In the genomic region with DNA sequence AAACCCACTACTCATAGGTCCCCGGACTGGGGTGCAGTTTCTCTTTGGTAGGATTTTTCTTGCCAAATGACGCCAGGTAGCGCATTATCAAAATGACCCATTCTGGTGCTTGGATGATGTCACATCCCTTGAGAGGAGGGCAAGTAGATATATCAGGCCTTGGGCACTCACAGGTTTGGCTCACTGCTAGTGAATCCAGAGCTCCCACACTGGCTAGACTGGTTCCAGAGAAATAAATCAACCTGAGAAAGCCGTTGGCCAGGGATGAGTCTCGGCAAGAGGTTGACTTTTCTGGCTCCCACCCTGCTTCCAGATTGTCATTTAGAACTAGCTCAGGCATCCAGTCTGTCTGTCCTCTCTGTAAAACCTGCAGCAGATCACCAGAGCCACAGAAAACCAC, we compare ENCODE assay signal across 20 cellular contexts.
A peak's percentile ranks its signal among the peaks of the same experiment; 100 is the strongest.
DNase-seq lines count a peak whose midpoint lies in the region; ATAC-seq, FAIRE-seq and TF ChIP-seq lines count a peak whose summit lies in the region.
"Had no signal": no experiment of that assay in that cellular context is flagged by ENCODE, and none has a peak within 500 bp of the region (broad histone marks: within the 10 kb centered on the region; RNA-seq: fewer than 3 reads in every experiment).

No MANE protein-coding gene starts in this region.

- CTCF ChIA-PET in K562 (lab: Yijun Ruan, JAX; ENCODE audit: low intra/inter-chr PET ratio), result no interaction called here

- BruUV-seq in K562 (replicated peaks; lab: Mats Ljungman, UMichigan), result no TSS peak

- H3K9me1 ChIP-seq in K562 (ENCODE audit: control insufficient read depth, insufficient read depth, low read length), result no peaks in the 10 kb centered on the region

- no peak overlapping the region for H3K9ac ChIP-seq in K562 (ENCODE audit: insufficient read depth in 1 of 2, low read depth in 2 of 2, low read length in 2 of 2)
- H3K9ac ChIP-seq: GM23248 had no signal

- H3K4me2 ChIP-seq in K562 (ENCODE audit: insufficient read depth, low read length), result no peak overlapping the region

- H2AFZ ChIP-seq in K562 (ENCODE audit: low read depth, low read length), result no peak overlapping the region
- H2AFZ ChIP-seq: GM23248 had no signal

- TF ChIP-seq RAD21 in K562 (CRISPR knock-in tag; conservative IDR thresholded peaks at IDR 0.05 in 1 of 2, IDR thresholded peaks at IDR 0.05 in 1 of 2), result no peak

- H3K4me3 ChIP-seq in K562, result no peak overlapping the region
- no peak overlapping the region for H3K4me3 ChIP-seq in epithelial cell of esophagus (ENCODE audit: low read length)
- H3K4me3 ChIP-seq in prostate gland, result no peak overlapping the region
- no peak overlapping the region for H3K4me3 ChIP-seq in sigmoid colon
- H3K4me3 ChIP-seq: GM23248 had no signal

- POLR2A ChIA-PET in K562 (lab: Yijun Ruan, JAX), result interaction anchor here (1.1 to 1.5 kb wide), 2 partner anchors 10 to 19 kb away, joined by 3 read pairs; no protein-coding TSS in a partner anchor

- 21% methylated on average over 5 of the region's 5 CpGs for WGBS in K562 (ENCODE audit: insufficient coverage, low coverage, missing lambda C conversion rate)
- 48% methylated on average over 5 of the region's 5 CpGs for WGBS in prostate gland
- 70 to 77% methylated on average over 5 of the region's 5 CpGs for WGBS in sigmoid colon, 2 donors

- in situ Hi-C loops in K562 (cut with MboI), result no loop called here

- no peak overlapping the region for H3K27ac ChIP-seq in K562 (ENCODE audit: extremely low read depth, low read depth, low read length)
- no peak overlapping the region for H3K27ac ChIP-seq in foreskin keratinocyte
- peak overlapping the region in 1 of 2 donors; percentile 22 for H3K27ac ChIP-seq in prostate gland
- H3K27ac ChIP-seq in sigmoid colon, result no peak overlapping the region
- H3K27ac ChIP-seq: GM23248 had no signal

- no peaks in the 10 kb centered on the region for H3K79me2 ChIP-seq in K562 (ENCODE audit: control insufficient read depth, insufficient read depth, low read length)

- TF ChIP-seq CTCF in K562 (IDR thresholded peaks at IDR 0.05 in 2 of 3, conservative IDR thresholded peaks at IDR 0.05 in 1 of 3; ENCODE audit: insufficient read depth in 2 of 3, low read depth in 1 of 3, low read length in 3 of 3) (no peak), epithelial cell of esophagus (IDR thresholded peaks at IDR 0.05; ENCODE audit: insufficient read depth, low read depth, low read length, missing control alignments) (no peak), foreskin keratinocyte (conservative IDR thresholded peaks at IDR 0.05) (no peak), prostate gland (IDR thresholded peaks at IDR 0.05) (no peak), sigmoid colon (IDR thresholded peaks at IDR 0.05) (no peak)

- H4K20me1 ChIP-seq in K562 (replicated peaks; ENCODE audit: control insufficient read depth, insufficient read depth, low read length), result no peaks in the 10 kb centered on the region

- ATAC-seq in K562 (no peak), foreskin keratinocyte (peak; percentile 57), GM19463 (IDR thresholded peaks at IDR 0.05; ENCODE audit: unreplicated experiment) (no peak)
- ATAC-seq: CD8-positive, alpha-beta T cell had no signal

- H3K27me3 ChIP-seq in K562 (ENCODE audit: control insufficient read depth in 2 of 2, insufficient read depth in 2 of 2, low read length in 2 of 2) (no peaks in the 10 kb centered on the region; a peak in 1 of 5 replicates), foreskin keratinocyte (no peaks in the 10 kb centered on the region), prostate gland (replicated peaks; ENCODE audit: insufficient read depth) (no peaks in the 10 kb centered on the region), sigmoid colon (no peaks in the 10 kb centered on the region)

- no peaks in the 10 kb centered on the region for H3K9me3 ChIP-seq in K562 (replicated peaks; ENCODE audit: control insufficient read depth, insufficient read depth, low read depth, low read length)
- no peaks in the 10 kb centered on the region for H3K9me3 ChIP-seq in prostate gland
- H3K9me3 ChIP-seq in sigmoid colon, result no peaks in the 10 kb centered on the region
- H3K9me3 ChIP-seq: Caco-2 had no signal

- TF ChIP-seq EP300 in K562 (IDR thresholded peaks at IDR 0.05; ENCODE audit: low read length) (no peak), sigmoid colon (IDR thresholded peaks at IDR 0.05) (no peak)

- intact Hi-C loops in K562 (cut with micrococcal nuclease) (no loop called here), prostate gland (cut with DNase I) (no loop called here), sigmoid colon (cut with DNase I) (no loop called here)

- FAIRE-seq in K562 (lab: Jason Lieb, UNC), result no peak
- FAIRE-seq: GM12891, GM18507, H1 had no signal

- H3K4me1 ChIP-seq in K562 (replicated peaks in 1 of 2; ENCODE audit: control insufficient read depth in 2 of 2, insufficient read depth in 2 of 2, low read length in 2 of 2), result peaks cover 0 to 3% of the 10 kb centered on the region in 2 experiments; a peak in 1 of 5 replicates
- no peaks in the 10 kb centered on the region for H3K4me1 ChIP-seq in foreskin keratinocyte
- H3K4me1 ChIP-seq in prostate gland (replicated peaks), result no peaks in the 10 kb centered on the region
- peaks cover 0 to 14% (median 4%) of the 10 kb centered on the region in 4 donors for H3K4me1 ChIP-seq in sigmoid colon

- H3K36me3 ChIP-seq in K562 (ENCODE audit: control insufficient read depth, insufficient read depth, low read length), result no peaks in the 10 kb centered on the region
- no peaks in the 10 kb centered on the region for H3K36me3 ChIP-seq in prostate gland
- H3K36me3 ChIP-seq in sigmoid colon, result no peaks in the 10 kb centered on the region

- TF ChIP-seq POLR2A in K562 (conservative IDR thresholded peaks at IDR 0.05) (no peak), prostate gland (IDR thresholded peaks at IDR 0.05) (no peak), sigmoid colon (IDR thresholded peaks at IDR 0.05) (no peak)

- DNase-seq in K562 (ENCODE audit: extremely low read depth in 1 of 4, low spot score in 3 of 4) (no peak), epithelial cell of esophagus (ENCODE audit: low read depth) (peak; percentile 65), foreskin keratinocyte (peak in 1 of 2 donors; percentile 54), prostate gland (ENCODE audit: low spot score) (peak; percentile 65), sigmoid colon (no peak), occipital lobe (lab: John Stamatoyannopoulos, UW) (no peak)
- DNase-seq: C1 segment of cervical spinal cord; CD4-positive, CD25-positive, alpha-beta regulatory T cell; CD8-positive, alpha-beta T cell; DMS153; DMS79 treated with DMSO at 0.1 percent for 48 hours; GF-D8; GM23248; H7; HCEC 1CT had no signal

TF ChIP-seq in K562, 482 proteins besides CTCF, POLR2A, EP300 and RAD21:
- no peak for TF ChIP-seq BMI1 (IDR thresholded peaks at IDR 0.05; ENCODE audit: low read length)
- 0 out of 2 replicates have a peak, but pooled peaks have one; percentile 26 for TF ChIP-seq CREM (IDR thresholded peaks at IDR 0.05; ENCODE audit: low read depth)
- TF ChIP-seq, protein P1, sequence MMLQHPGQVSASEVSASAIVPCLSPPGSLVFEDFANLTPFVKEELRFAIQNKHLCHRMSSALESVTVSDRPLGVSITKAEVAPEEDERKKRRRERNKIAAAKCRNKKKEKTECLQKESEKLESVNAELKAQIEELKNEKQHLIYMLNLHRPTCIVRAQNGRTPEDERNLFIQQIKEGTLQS (IDR thresholded peaks at IDR 0.05), result 0 out of 2 replicates have a peak, but pooled peaks have one; percentile 16
- TF ChIP-seq, protein P1 (CRISPR knock-in tag; conservative IDR thresholded peaks at IDR 0.05), result no peak

Comparison
In these comparisons a context has a peak if more than half of its experiments do, and no peak if none do; other contexts are left out.
1. DNase-seq: peak in epithelial cell of esophagus (single experiment) and prostate gland (single experiment); none in K562 (0 of 4), sigmoid colon (single experiment) and occipital lobe (single experiment).